ENCODE assay signal across 8 cellular contexts in genomic region chr12:55940065-55940732, GRCh38. TPM values are rescaled to one million over a fixed set of nuclear protein-coding genes. Genes with fewer than 3 reads are reported as not detected.
A peak's percentile ranks its signal among the peaks of the same experiment; 100 is the strongest.
DNase-seq lines count a peak whose midpoint lies in the region; ATAC-seq, FAIRE-seq and TF ChIP-seq lines count a peak whose summit lies in the region.

No MANE protein-coding gene starts in this region.

- no peaks in the 10 kb centered on the region for H3K79me1 ChIP-seq in H9 (ENCODE audit: insufficient read depth, low read depth, low read length, poor library complexity, severe bottlenecking)

- H3K36me3 Mint-ChIP-seq in H9 (ENCODE audit: insufficient read depth in 1 of 3, low read depth in 3 of 3) = peaks cover 0 to 4% (median 0%) of the 10 kb centered on the region in 3 experiments; a peak in 3 of 7 replicates

- H2BK15ac ChIP-seq in H9 (ENCODE audit: low read depth, low read length) = no peak overlapping the region

- no peak overlapping the region for H2BK5ac ChIP-seq in H9 (ENCODE audit: insufficient read length, low read length)

- no peaks in the 10 kb centered on the region for H3K79me2 ChIP-seq in H9 (ENCODE audit: insufficient read depth, low read length)

- FAIRE-seq in frontal cortex (lab: Jason Lieb, UNC) = no peak

- no peak overlapping the region for H3K23ac ChIP-seq in H9 (ENCODE audit: insufficient read length, low read depth, low read length)

- H2BK12ac ChIP-seq in H9 (ENCODE audit: insufficient read length, low read depth, low read length) = no peak overlapping the region

- H3K4me1 Mint-ChIP-seq in H9 = peaks cover 10 to 18% of the 10 kb centered on the region in 2 experiments

- TF ChIP-seq CTCF in H9 (conservative IDR thresholded peaks at IDR 0.05) (peak; percentile 95), thoracic aorta (IDR thresholded peaks at IDR 0.05) (peak; percentile 88)

- H4K20me1 ChIP-seq in H9 (ENCODE audit: control insufficient read depth, insufficient read depth, insufficient read length) = no peaks in the 10 kb centered on the region

- H3K9ac ChIP-seq in H9 (ENCODE audit: extremely low read depth, insufficient read length, low read length) = no peak overlapping the region

- H3K18ac ChIP-seq in H9 (ENCODE audit: insufficient read length, low read depth, low read length) = no peak overlapping the region

- no peak overlapping the region for H2BK20ac ChIP-seq in H9 (ENCODE audit: low read depth, low read length, poor library complexity, severe bottlenecking)

- no peak overlapping the region for H4K5ac ChIP-seq in H9 (ENCODE audit: insufficient read length, low read depth, low read length)

- H3K9me3 ChIP-seq in H9 (ENCODE audit: control insufficient read depth, low read depth, low read length) = no peaks in the 10 kb centered on the region
- no peaks in the 10 kb centered on the region for H3K9me3 ChIP-seq in MG63
- no peaks in the 10 kb centered on the region for H3K9me3 ChIP-seq in thoracic aorta

- H3T11ph ChIP-seq in H9 (ENCODE audit: low read length) = no peak overlapping the region

- no peak overlapping the region for H3K56ac ChIP-seq in H9 (ENCODE audit: insufficient read length, low read depth, low read length)

- H3K27me3 Mint-ChIP-seq in H9 (ENCODE audit: low read depth) = peaks cover 2% of the 10 kb centered on the region; the same call in 1 of the 2 replicates

- peak overlapping the region in 1 of 2 experiments; percentile 70; a peak in 3 of 5 replicates for H3K4me3 Mint-ChIP-seq in H9

- no peak overlapping the region for H4K8ac ChIP-seq in H9 (replicated peaks; ENCODE audit: insufficient read length, low read depth, low read length)

- H3K9me3 Mint-ChIP-seq in H9 = no peaks in the 10 kb centered on the region

- no peak overlapping the region for H3K4ac ChIP-seq in H9 (ENCODE audit: low read depth, low read length)

- no peaks in the 10 kb centered on the region; the same call in 1 of the 2 replicates for H3K4me1 ChIP-seq in H9 (ENCODE audit: insufficient read depth, low read length)
- H3K4me1 ChIP-seq in thoracic aorta (ENCODE audit: control insufficient read depth in 1 of 2, low read depth in 2 of 2) = peaks cover 4 to 14% of the 10 kb centered on the region in 2 donors

- no peak overlapping the region for H2BK120ac ChIP-seq in H9 (ENCODE audit: low read depth, low read length, poor library complexity, severe bottlenecking)

- no peaks in the 10 kb centered on the region for H3K27me3 ChIP-seq in H9 (ENCODE audit: insufficient read depth, low read length)
- no peaks in the 10 kb centered on the region for H3K27me3 ChIP-seq in MG63
- no peaks in the 10 kb centered on the region for H3K27me3 ChIP-seq in thoracic aorta (replicated peaks; ENCODE audit: insufficient read depth)

- DNase-seq in GDM1 (lab: John Stamatoyannopoulos, UW) (peak; percentile 74), H9 (peak; percentile 97), MG63 (peak; percentile 77), frontal cortex (ENCODE audit: low spot score in 2 of 2) (peak; percentile 58 to 77), occipital lobe (lab: John Stamatoyannopoulos, UW) (peak; percentile 64), thoracic aorta (ENCODE audit: low spot score) (peak; percentile 60)
- peak; percentile 71 for DNase-seq in activated effector memory CD4-positive, alpha-beta T cell treated with Interleukin-2 at 50 U/mL for 16 hours

- H3K14ac ChIP-seq in H9 (ENCODE audit: insufficient read depth, low read length) = no peak overlapping the region; the same call in 1 of the 2 replicates

- H3K23me2 ChIP-seq in H9 (ENCODE audit: insufficient read length, low read depth, low read length, poor library complexity, severe bottlenecking) = no peaks in the 10 kb centered on the region

- TF ChIP-seq POLR2A in Raji (IDR thresholded peaks at IDR 0.05; ENCODE audit: insufficient read depth, low read depth, low read length) = 0 out of 2 replicates have a peak, but pooled peaks have one; percentile 32

- no peak overlapping the region for H3K4me3 ChIP-seq in MG63
- peak overlapping the region; percentile 57 for H3K4me3 ChIP-seq in thoracic aorta

- H3K27ac ChIP-seq in H9 (ENCODE audit: insufficient read length, low read depth, low read length) = no peak overlapping the region
- peak overlapping the region in 1 of 2 donors; percentile 51 for H3K27ac ChIP-seq in thoracic aorta

- ATAC-seq in thoracic aorta (ENCODE audit: insufficient number of reproducible peaks, low FRiP score, low read depth) = peak; percentile 85

- H2AFZ ChIP-seq in H9 (ENCODE audit: low read length) = no peak overlapping the region

- no peak overlapping the region for H2AK5ac ChIP-seq in H9 (ENCODE audit: insufficient read length, low read length)

- H4K91ac ChIP-seq in H9 (ENCODE audit: insufficient read length, low read depth, low read length) = no peak overlapping the region

- peak overlapping the region in 1 of 3 experiments; percentile 70; a peak in 2 of 7 replicates for H3K27ac Mint-ChIP-seq in H9

- H3K36me3 ChIP-seq in MG63 = no peaks in the 10 kb centered on the region
- peaks cover 12% of the 10 kb centered on the region for H3K36me3 ChIP-seq in thoracic aorta

- WGBS in H9 (ENCODE audit: extremely low coverage, insufficient read length, low lambda C conversion rate) = no CpG with 5 or more reads among the region's 18 CpGs

- no peak overlapping the region for H3K4me2 ChIP-seq in H9 (ENCODE audit: insufficient read depth, insufficient read length, low read length)

RNA-seq across cellular contexts. Expression of gene DGKA, which starts 9.2 kb away (rescaled TPM):
- total RNA-seq in H9 (2021) = 24.1 and 25.9 TPM in 2 replicates
- total RNA-seq in MG63 (2014; rRNA removed; shearing (Covaris generic); ENCODE audit: low replicate concordance) = 2.6 and 2.9 TPM in 2 replicates
- total RNA-seq in frontal cortex = 7.7 TPM
- total RNA-seq in occipital lobe = 10.9 TPM
- 100 to 1,000 TPM in 1 of 2 donors, 10 to 100 TPM in 1; 72.8 to 104 TPM for total RNA-seq in thoracic aorta

RNA-seq across cellular contexts. Expression of gene PYM1, which starts 12.5 kb away (rescaled TPM):
- total RNA-seq in H9 (2021) (58.1 and 58.9 TPM in 2 replicates), frontal cortex (22.4 TPM), occipital lobe (20.0 TPM), thoracic aorta (10 to 100 TPM; 19.0 to 31.6 TPM)
- 34.6 and 42.6 TPM in 2 replicates for total RNA-seq in MG63 (2014; rRNA removed; shearing (Covaris generic); ENCODE audit: low replicate concordance)

RNA-seq across cellular contexts. Expression of gene PMEL, which starts 25.6 kb away (rescaled TPM):
- total RNA-seq in H9 (2021) (71.0 and 72.6 TPM in 2 replicates), frontal cortex (not detected), occipital lobe (not detected), thoracic aorta (under 1 TPM in 1 of 2 donors, not detected in 1; 0.99 TPM)
- total RNA-seq in MG63 (2014; rRNA removed; shearing (Covaris generic); ENCODE audit: low replicate concordance) = 2.0 TPM in 1 of 2 replicates, not detected in the other

RNA-seq across cellular contexts. Expression of gene CDK2, which starts 26.4 kb away (rescaled TPM):
- total RNA-seq in H9 (2021) = 53.1 and 60.8 TPM in 2 replicates
- 40.9 and 41.8 TPM in 2 replicates for total RNA-seq in MG63 (2014; rRNA removed; shearing (Covaris generic); ENCODE audit: low replicate concordance)
- total RNA-seq in frontal cortex = 5.3 TPM
- total RNA-seq in occipital lobe = 6.7 TPM
- total RNA-seq in thoracic aorta = 10 to 100 TPM; 18.0 to 32.5 TPM

RNA-seq across cellular contexts. Expression of gene RAB5B, which starts 33.7 kb away (rescaled TPM):
- 48.4 and 50.6 TPM in 2 replicates for total RNA-seq in H9 (2021)
- total RNA-seq in MG63 (2014; rRNA removed; shearing (Covaris generic); ENCODE audit: low replicate concordance) = 16.5 and 18.6 TPM in 2 replicates
- 33.0 TPM for total RNA-seq in frontal cortex
- 37.4 TPM for total RNA-seq in occipital lobe
- total RNA-seq in thoracic aorta = 10 to 100 TPM; 70.3 to 89.2 TPM

Comparison
In these comparisons a context has a peak if more than half of its experiments do, and no peak if none do; other contexts are left out.
1. RNA of gene PMEL, which starts 25.6 kb away (total RNA-seq): 71.0 to 72.6 TPM in H9; 2.0 TPM in MG63, 0.99 TPM in thoracic aorta, not detected in frontal cortex (single experiment) and not detected in occipital lobe (single experiment); every median in the first group is over 10 times any median in the second.
2. Peak in every context shown above with its lines, with median percentiles within 50 percentile points of each other: DNase-seq.